28 cellular contexts compared by ENCODE assay signal in the genomic region with DNA sequence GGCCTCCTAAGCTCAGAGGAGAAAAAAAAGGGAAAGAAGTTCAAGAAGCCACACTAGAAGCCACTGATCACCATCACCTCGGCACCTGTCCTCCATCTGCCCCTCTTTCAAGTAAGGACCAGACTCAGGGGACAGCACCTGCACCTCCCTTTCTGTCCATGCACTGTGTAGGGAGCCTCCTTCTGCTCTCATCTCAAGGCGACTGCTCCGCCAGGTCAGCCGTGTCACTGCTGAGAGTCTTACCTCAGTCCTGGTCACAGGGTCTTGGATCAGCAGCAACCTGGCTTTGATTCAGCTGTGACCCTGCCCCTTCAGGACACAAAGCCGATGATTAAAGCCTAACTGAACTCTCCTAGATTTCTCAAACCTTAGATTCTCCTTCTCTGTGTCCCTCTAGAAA.
"Had no signal": no experiment of that assay in that cellular context is flagged by ENCODE, and none has a peak within 500 bp of the region (broad histone marks: within the 10 kb centered on the region; RNA-seq: fewer than 3 reads in every experiment).

No MANE protein-coding gene starts in this region.

- ATAC-seq: body of pancreas; effector memory CD8-positive, alpha-beta T cell; foreskin keratinocyte; heart left ventricle; left lung; lower lobe of right lung; mucosa of descending colon; naive thymus-derived CD4-positive, alpha-beta T cell; pancreas; right cardiac atrium; stimulated activated naive CD8-positive, alpha-beta T cell treated with anti-CD3 and anti-CD28 coated beads, Interleukin-15, Interleukin-2, amounts not matched to agents 100 U/mL and 50 U/mL, for 24 hours had no signal

- H3K27ac ChIP-seq: adrenal gland, body of pancreas, cardiac muscle cell, foreskin keratinocyte, heart left ventricle, left lung, lower lobe of right lung, pancreas, spleen, upper lobe of left lung had no signal

- H3K36me3 Mint-ChIP-seq: activated naive CD8-positive, alpha-beta T cell treated with anti-CD3 and anti-CD28 coated beads for 36 hours; naive thymus-derived CD4-positive, alpha-beta T cell had no signal

- DNase-seq: activated CD4-positive, alpha-beta T cell treated with anti-CD3 and anti-CD28 coated beads for 4 hours; activated CD4-positive, alpha-beta T cell treated with anti-CD3 and anti-CD28 coated beads, Interleukin-2, amount 50 U/mL, for 4 hours; activated CD8-positive, alpha-beta memory T cell treated with anti-CD3 and anti-CD28 coated beads, Interleukin-2, amount 50 U/mL, for 4 hours; activated effector memory CD4-positive, alpha-beta T cell treated with anti-CD3 and anti-CD28 coated beads, Interleukin-2, amount 50 U/mL, for 16 hours; activated naive CD4-positive, alpha-beta T cell treated with anti-CD3 and anti-CD28 coated beads for 36 hours; activated naive CD8-positive, alpha-beta T cell treated with anti-CD3 and anti-CD28 coated beads for 36 hours; activated T-cell treated with anti-CD3 and anti-CD28 coated beads, Interleukin-2, amount 50 U/mL, for 1 hour; adrenal gland; aorta; body of pancreas; cortex of kidney; effector memory CD8-positive, alpha-beta T cell; foreskin keratinocyte; heart left ventricle; kidney glomerular epithelial cell; left lung; lower lobe of right lung; mucosa of descending colon; naive thymus-derived CD4-positive, alpha-beta T cell; pancreas; right cardiac atrium; spleen; stimulated activated naive CD8-positive, alpha-beta T cell treated with anti-CD3 and anti-CD28 coated beads, Interleukin-15, Interleukin-2, amounts not matched to agents 100 U/mL and 50 U/mL, for 24 hours; T-helper 1 cell; upper lobe of left lung had no signal

- H3K4me3 ChIP-seq: adrenal gland, body of pancreas, cardiac muscle cell, heart left ventricle, left lung, lower lobe of right lung, mucosa of descending colon, pancreas, spleen, upper lobe of left lung had no signal

- H3K4me3 Mint-ChIP-seq: activated naive CD4-positive, alpha-beta T cell treated with anti-CD3 and anti-CD28 coated beads for 36 hours; activated naive CD8-positive, alpha-beta T cell treated with anti-CD3 and anti-CD28 coated beads for 36 hours; activated T-helper 1 cell treated with anti-CD3 and anti-CD28 coated beads, Interleukin-12 subunit alpha, Interleukin-12 subunit beta, Interleukin-2, Interleukin-4 antibody, amounts not matched to agents 30 ng/mL and 10 ng/mL and 1 ng/mL, durations not matched to agents 14 hours and 24 hours and 36 hours; effector memory CD8-positive, alpha-beta T cell; naive thymus-derived CD4-positive, alpha-beta T cell; T-helper 2 cell treated with Interferon-gamma antibody and Interleukin-4, amounts not matched to agents 5 μg/mL and 100 μg/mL, for 36 hours had no signal

- H3K9me3 ChIP-seq: adrenal gland, body of pancreas, left lung, lower lobe of right lung, mucosa of descending colon, pancreas, spleen, upper lobe of left lung had no signal

- H3K4me1 Mint-ChIP-seq: activated naive CD8-positive, alpha-beta T cell treated with anti-CD3 and anti-CD28 coated beads for 36 hours had no signal

- H3K27ac Mint-ChIP-seq: activated naive CD4-positive, alpha-beta T cell treated with anti-CD3 and anti-CD28 coated beads for 36 hours; activated naive CD8-positive, alpha-beta T cell treated with anti-CD3 and anti-CD28 coated beads for 36 hours; activated T-helper 1 cell treated with anti-CD3 and anti-CD28 coated beads, Interleukin-12 subunit alpha, Interleukin-12 subunit beta, Interleukin-2, Interleukin-4 antibody, amounts not matched to agents 30 ng/mL and 10 ng/mL and 1 ng/mL, durations not matched to agents 14 hours and 24 hours and 36 hours; effector memory CD8-positive, alpha-beta T cell; naive thymus-derived CD4-positive, alpha-beta T cell; T-helper 2 cell treated with Interferon-gamma antibody and Interleukin-4, amounts not matched to agents 5 μg/mL and 100 μg/mL, for 36 hours had no signal

- H3K4me1 ChIP-seq: adrenal gland, body of pancreas, foreskin keratinocyte, left lung, lower lobe of right lung, pancreas, upper lobe of left lung had no signal

- H3K9me3 Mint-ChIP-seq: activated naive CD4-positive, alpha-beta T cell treated with anti-CD3 and anti-CD28 coated beads for 36 hours; activated naive CD8-positive, alpha-beta T cell treated with anti-CD3 and anti-CD28 coated beads for 36 hours; activated T-helper 1 cell treated with anti-CD3 and anti-CD28 coated beads, Interleukin-12 subunit alpha, Interleukin-12 subunit beta, Interleukin-2, Interleukin-4 antibody, amounts not matched to agents 30 ng/mL and 10 ng/mL and 1 ng/mL, durations not matched to agents 14 hours and 24 hours and 36 hours; effector memory CD8-positive, alpha-beta T cell; naive thymus-derived CD4-positive, alpha-beta T cell; T-helper 2 cell treated with Interferon-gamma antibody and Interleukin-4, amounts not matched to agents 5 μg/mL and 100 μg/mL, for 36 hours had no signal

- H3K36me3 ChIP-seq: adrenal gland, cardiac muscle cell, heart left ventricle, left lung, lower lobe of right lung, pancreas, spleen, upper lobe of left lung had no signal

- H3K27me3 ChIP-seq: adrenal gland, body of pancreas, cardiac muscle cell, pancreas, upper lobe of left lung had no signal
